In the genomic region with DNA sequence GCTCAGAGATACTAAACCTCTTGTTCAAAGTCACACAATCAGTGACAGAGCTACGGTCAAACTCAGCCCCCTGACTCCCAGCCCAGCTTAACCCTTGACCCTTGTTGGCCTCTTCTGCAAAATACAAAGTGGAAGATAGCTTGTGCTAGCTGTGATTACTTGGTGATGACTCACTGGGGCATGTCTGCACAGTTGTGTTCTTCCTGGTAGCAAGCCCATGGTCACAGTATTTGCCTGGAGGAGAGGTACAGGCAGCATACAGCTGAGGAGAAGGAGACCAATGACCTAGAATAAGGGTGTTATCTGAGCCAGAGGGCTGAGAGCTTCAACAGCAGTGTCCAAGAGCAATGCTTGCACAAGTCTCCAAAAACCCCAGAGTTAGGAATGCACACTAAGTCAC, we compare ENCODE assay signal across 2 cellular contexts.
TF ChIP-seq lines count a peak whose summit lies in the region.

No MANE protein-coding gene starts in this region.

TF ChIP-seq in A549, 52 proteins besides CTCF, POLR2A, EP300 and RAD21:
- TF ChIP-seq ZC3H11A (IDR thresholded peaks at IDR 0.05) (no peak), FOSB (CRISPR knock-in tag; IDR thresholded peaks at IDR 0.05) (no peak), BHLHE40 (IDR thresholded peaks at IDR 0.05; ENCODE audit: low read depth, low read length) (no peak), CBX2 (IDR thresholded peaks at IDR 0.05; ENCODE audit: borderline replicate concordance, low read depth) (no peak), PHF8 (IDR thresholded peaks at IDR 0.05; ENCODE audit: borderline replicate concordance, low read depth) (no peak), FOSL2 (IDR thresholded peaks at IDR 0.05) (0 out of 2 replicates have a peak, but pooled peaks have one; percentile 20), FOSL2 (CRISPR knock-in tag; IDR thresholded peaks at IDR 0.05) (peak; percentile 51)
- TF ChIP-seq, protein P1, sequence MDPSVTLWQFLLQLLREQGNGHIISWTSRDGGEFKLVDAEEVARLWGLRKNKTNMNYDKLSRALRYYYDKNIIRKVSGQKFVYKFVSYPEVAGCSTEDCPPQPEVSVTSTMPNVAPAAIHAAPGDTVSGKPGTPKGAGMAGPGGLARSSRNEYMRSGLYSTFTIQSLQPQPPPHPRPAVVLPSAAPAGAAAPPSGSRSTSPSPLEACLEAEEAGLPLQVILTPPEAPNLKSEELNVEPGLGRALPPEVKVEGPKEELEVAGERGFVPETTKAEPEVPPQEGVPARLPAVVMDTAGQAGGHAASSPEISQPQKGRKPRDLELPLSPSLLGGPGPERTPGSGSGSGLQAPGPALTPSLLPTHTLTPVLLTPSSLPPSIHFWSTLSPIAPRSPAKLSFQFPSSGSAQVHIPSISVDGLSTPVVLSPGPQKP (IDR thresholded peaks at IDR 0.05; ENCODE audit: low read depth, low read length) = no peak
- TF ChIP-seq, protein P2, sequence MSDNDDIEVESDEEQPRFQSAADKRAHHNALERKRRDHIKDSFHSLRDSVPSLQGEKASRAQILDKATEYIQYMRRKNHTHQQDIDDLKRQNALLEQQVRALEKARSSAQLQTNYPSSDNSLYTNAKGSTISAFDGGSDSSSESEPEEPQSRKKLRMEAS (IDR thresholded peaks at IDR 0.05) = peak; percentile 37; the same call in 1 of the 2 replicates
TF ChIP-seq in A549: peak in this region for 2.

TF ChIP-seq in IMR-90, 13 proteins besides CTCF, POLR2A, EP300 and RAD21:
- TF ChIP-seq RCOR1 (IDR thresholded peaks at IDR 0.05; ENCODE audit: insufficient replicate concordance, low read length) (peak; percentile 14), FOS (IDR thresholded peaks at IDR 0.05; ENCODE audit: low read depth, low read length) (peak; percentile 63), CEBPB (IDR thresholded peaks at IDR 0.05; ENCODE audit: low read depth, low read length) (no peak), MAZ (IDR thresholded peaks at IDR 0.05; ENCODE audit: borderline replicate concordance, low read depth, low read length) (no peak), MAFK (IDR thresholded peaks at IDR 0.05; ENCODE audit: low read depth, low read length) (no peak)
- TF ChIP-seq, protein P1 (IDR thresholded peaks at IDR 0.05; ENCODE audit: borderline replicate concordance, low read depth, low read length) = no peak
